In the genomic region with DNA sequence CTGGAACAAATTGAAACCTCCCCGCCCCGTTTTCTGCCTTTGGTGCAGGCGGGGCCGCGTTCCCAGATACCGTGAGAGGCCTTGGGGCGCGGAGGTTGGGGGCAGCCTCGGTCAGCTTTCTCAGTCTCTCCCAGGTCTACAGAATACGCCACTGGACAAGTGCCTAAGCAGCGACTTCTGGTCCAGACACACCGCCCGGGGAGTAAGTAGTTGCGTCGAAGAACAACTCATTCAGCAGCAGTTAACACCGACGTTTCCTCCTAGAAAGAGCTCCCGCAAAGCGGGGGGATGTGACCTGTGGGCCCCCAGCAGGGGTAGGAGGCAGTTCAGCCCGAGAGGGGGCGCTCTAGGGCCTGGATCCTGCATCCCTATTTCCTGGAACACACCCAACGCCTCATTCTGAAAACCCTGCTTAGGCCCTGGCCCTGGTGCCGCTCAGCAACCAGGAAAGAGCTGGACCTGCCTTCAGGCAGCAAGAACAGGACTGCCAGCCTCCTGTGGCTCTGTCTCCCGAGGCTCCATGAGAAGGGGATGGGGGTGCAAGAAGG, we compare ENCODE assay signal across 8 cellular contexts. TPM values are rescaled to one million over a fixed set of nuclear protein-coding genes. Genes with fewer than 3 reads are reported as not detected.
A peak's percentile ranks its signal among the peaks of the same experiment; 100 is the strongest.
DNase-seq lines count a peak whose midpoint lies in the region; ATAC-seq and TF ChIP-seq lines count a peak whose summit lies in the region.

No MANE protein-coding gene starts in this region.

- peaks cover 57% of the 10 kb centered on the region for H3K4me1 Mint-ChIP-seq in activated CD4-positive, alpha-beta T cell treated with anti-CD3 and anti-CD28 coated beads for 36 hours
- H3K4me1 Mint-ChIP-seq in T-helper 1 cell treated with Interleukin-12 subunit alpha and Interleukin-12 subunit beta and Interleukin-4 antibody, amounts not matched to agents 30 μg/mL and 1 μg/mL, for 36 hours (ENCODE audit: low read depth): peaks cover 35% of the 10 kb centered on the region
- peaks cover 26% of the 10 kb centered on the region for H3K4me1 Mint-ChIP-seq in glutamatergic neuron (ENCODE audit: low read depth, unreplicated experiment)
- H3K4me1 Mint-ChIP-seq in stimulated activated memory B cell treated with anti-CD40 and anti-IgM and Interleukin-4, amounts not matched to agents 10 μg/mL and 1 μg/mL and 100 μg/mL, for 72 hours: peaks cover 40% of the 10 kb centered on the region

- no peak overlapping the region for H3K27ac Mint-ChIP-seq in activated CD4-positive, alpha-beta T cell treated with anti-CD3 and anti-CD28 coated beads for 36 hours
- H3K27ac Mint-ChIP-seq in T-helper 1 cell treated with Interleukin-12 subunit alpha and Interleukin-12 subunit beta and Interleukin-4 antibody, amounts not matched to agents 30 μg/mL and 1 μg/mL, for 36 hours: no peak overlapping the region
- H3K27ac Mint-ChIP-seq in glutamatergic neuron (ENCODE audit: unreplicated experiment): no peak overlapping the region
- no peak overlapping the region for H3K27ac Mint-ChIP-seq in stimulated activated memory B cell treated with anti-CD40 and anti-IgM and Interleukin-4, amounts not matched to agents 10 μg/mL and 1 μg/mL and 100 μg/mL, for 72 hours

- H3K36me3 Mint-ChIP-seq in activated CD4-positive, alpha-beta T cell treated with anti-CD3 and anti-CD28 coated beads for 36 hours (ENCODE audit: low read depth): peaks cover 19% of the 10 kb centered on the region
- H3K36me3 Mint-ChIP-seq in T-helper 1 cell treated with Interleukin-12 subunit alpha and Interleukin-12 subunit beta and Interleukin-4 antibody, amounts not matched to agents 30 μg/mL and 1 μg/mL, for 36 hours (ENCODE audit: low read depth): peaks cover 24% of the 10 kb centered on the region
- no peaks in the 10 kb centered on the region for H3K36me3 Mint-ChIP-seq in glutamatergic neuron (ENCODE audit: unreplicated experiment)
- H3K36me3 Mint-ChIP-seq in stimulated activated memory B cell treated with anti-CD40 and anti-IgM and Interleukin-4, amounts not matched to agents 10 μg/mL and 1 μg/mL and 100 μg/mL, for 72 hours: no peaks in the 10 kb centered on the region

- CTCF ChIA-PET in activated CD4-positive, alpha-beta T cell treated with anti-CD3 and anti-CD28 coated beads for 36 hours (lab: Charles Lee): interaction anchor here (0.7 to 1.1 kb wide), 2 partner anchors 9 to 31 kb away, joined by 3 read pairs; no protein-coding TSS in a partner anchor

- POLR2A ChIA-PET in activated CD4-positive, alpha-beta T cell treated with anti-CD3 and anti-CD28 coated beads for 36 hours (lab: Charles Lee): no interaction called here

- peak overlapping the region; percentile 41 for H3K4me3 Mint-ChIP-seq in activated CD4-positive, alpha-beta T cell treated with anti-CD3 and anti-CD28 coated beads for 36 hours
- peak overlapping the region; percentile 54 for H3K4me3 Mint-ChIP-seq in T-helper 1 cell treated with Interleukin-12 subunit alpha and Interleukin-12 subunit beta and Interleukin-4 antibody, amounts not matched to agents 30 μg/mL and 1 μg/mL, for 36 hours
- H3K4me3 Mint-ChIP-seq in glutamatergic neuron (ENCODE audit: unreplicated experiment): peak overlapping the region; percentile 35
- H3K4me3 Mint-ChIP-seq in stimulated activated memory B cell treated with anti-CD40 and anti-IgM and Interleukin-4, amounts not matched to agents 10 μg/mL and 1 μg/mL and 100 μg/mL, for 72 hours: peak overlapping the region; percentile 45

- H3K27me3 Mint-ChIP-seq in activated CD4-positive, alpha-beta T cell treated with anti-CD3 and anti-CD28 coated beads for 36 hours: peaks cover 92% of the 10 kb centered on the region
- peaks cover 98% of the 10 kb centered on the region for H3K27me3 Mint-ChIP-seq in T-helper 1 cell treated with Interleukin-12 subunit alpha and Interleukin-12 subunit beta and Interleukin-4 antibody, amounts not matched to agents 30 μg/mL and 1 μg/mL, for 36 hours (ENCODE audit: low read depth)
- H3K27me3 Mint-ChIP-seq in glutamatergic neuron (ENCODE audit: unreplicated experiment): peaks cover 45% of the 10 kb centered on the region
- peaks cover 100% of the 10 kb centered on the region for H3K27me3 Mint-ChIP-seq in stimulated activated memory B cell treated with anti-CD40 and anti-IgM and Interleukin-4, amounts not matched to agents 10 μg/mL and 1 μg/mL and 100 μg/mL, for 72 hours

- ATAC-seq in activated CD4-positive, alpha-beta T cell treated with anti-CD3 and anti-CD28 coated beads for 36 hours: peak; percentile 28
- ATAC-seq in stimulated activated memory B cell treated with anti-CD40 and anti-IgM and Interleukin-4, amounts not matched to agents 10 μg/mL and 1 μg/mL and 100 μg/mL, for 72 hours: no peak
- ATAC-seq in HG03280 (IDR thresholded peaks at IDR 0.05; ENCODE audit: unreplicated experiment): no peak

- peak; percentile 57 for DNase-seq in activated CD4-positive, alpha-beta T cell treated with anti-CD3 and anti-CD28 coated beads for 36 hours
- no peak for DNase-seq in activated CD4-positive, alpha-beta T cell treated with anti-CD3 and anti-CD28 coated beads for 4 hours
- DNase-seq in glutamatergic neuron (peak; percentile 75), cortex of kidney (lab: John Stamatoyannopoulos, UW) (no peak), AG08395 (ENCODE audit: low spot score) (no peak)

- peak; percentile 73 for TF ChIP-seq CTCF in glutamatergic neuron (IDR thresholded peaks at IDR 0.05; ENCODE audit: partially characterized antibody, unreplicated experiment)

- peaks cover 8% of the 10 kb centered on the region for H3K9me3 Mint-ChIP-seq in activated CD4-positive, alpha-beta T cell treated with anti-CD3 and anti-CD28 coated beads for 36 hours (ENCODE audit: low read depth)
- H3K9me3 Mint-ChIP-seq in T-helper 1 cell treated with Interleukin-12 subunit alpha and Interleukin-12 subunit beta and Interleukin-4 antibody, amounts not matched to agents 30 μg/mL and 1 μg/mL, for 36 hours: peaks cover 17% of the 10 kb centered on the region
- peaks cover 37% of the 10 kb centered on the region for H3K9me3 Mint-ChIP-seq in glutamatergic neuron (ENCODE audit: unreplicated experiment)
- peaks cover 11% of the 10 kb centered on the region for H3K9me3 Mint-ChIP-seq in stimulated activated memory B cell treated with anti-CD40 and anti-IgM and Interleukin-4, amounts not matched to agents 10 μg/mL and 1 μg/mL and 100 μg/mL, for 72 hours

- intact Hi-C loops in activated CD4-positive, alpha-beta T cell treated with anti-CD3 and anti-CD28 coated beads for 36 hours (cut with DNase I, micrococcal nuclease): loop anchor here (2.0 to 10.0 kb wide), 5 partner anchors 239 to 681 kb away; partner anchors contain the start of genes HFM1 (in 1 of the 2) and ZNF644 (in 1 of the 2)

RNA-seq across cellular contexts. Expression of gene BARHL2, which starts 6.5 kb away (rescaled TPM):
- not detected for total RNA-seq in activated CD4-positive, alpha-beta T cell treated with anti-CD3 and anti-CD28 coated beads for 36 hours
- total RNA-seq in glutamatergic neuron (ENCODE audit: unreplicated experiment): 0.27 TPM

Comparison
In these comparisons a context has a peak if more than half of its experiments do, and no peak if none do; other contexts are left out.
1. DNase-seq: peak in activated CD4-positive, alpha-beta T cell treated with anti-CD3 and anti-CD28 coated beads for 36 hours (single experiment) and glutamatergic neuron (single experiment); none in activated CD4-positive, alpha-beta T cell treated with anti-CD3 and anti-CD28 coated beads for 4 hours (0 of 2), cortex of kidney (single experiment) and AG08395 (single experiment).
2. Peak in every context shown above with its lines, with median percentiles within 50 percentile points of each other: H3K4me3 Mint-ChIP-seq.